Comparison of ENCODE assay signal across 12 cellular contexts in the genomic region with DNA sequence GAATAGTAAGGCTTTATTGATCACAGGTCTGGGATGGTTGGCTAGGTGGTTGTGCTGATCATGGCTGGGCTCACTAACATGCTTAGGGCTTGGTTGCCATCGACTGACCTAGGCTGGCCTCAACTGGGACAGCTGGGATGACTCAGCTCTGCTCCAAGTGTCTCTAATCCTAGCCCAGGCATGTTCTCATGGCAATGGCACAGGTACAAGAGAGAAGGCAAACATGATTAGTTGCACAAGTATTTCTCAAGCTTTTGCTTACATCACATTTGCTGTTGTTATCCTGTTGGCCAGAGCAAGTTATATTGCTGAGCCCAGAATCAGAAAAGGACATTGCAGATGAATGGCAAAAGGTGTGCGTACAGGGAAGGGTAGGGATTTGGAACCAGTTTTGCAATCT.
DNase-seq lines count a peak whose midpoint lies in the region; ATAC-seq, FAIRE-seq and TF ChIP-seq lines count a peak whose summit lies in the region.
"Had no signal": no experiment of that assay in that cellular context is flagged by ENCODE, and none has a peak within 500 bp of the region (broad histone marks: within the 10 kb centered on the region; RNA-seq: fewer than 3 reads in every experiment).

No MANE protein-coding gene starts in this region.

- in situ Hi-C loops in HAP-1 (cut with MboI; ENCODE audit: low sequenced_read_pairs): no loop called here

- H3K36me3 ChIP-seq in esophagus (ENCODE audit: control insufficient read depth in 2 of 2, insufficient read depth in 2 of 2, low read length in 1 of 2) (no peaks in the 10 kb centered on the region), tibial nerve (no peaks in the 10 kb centered on the region), HAP-1 (replicated peaks) (no peaks in the 10 kb centered on the region)

- no peak overlapping the region for H3K4me3 ChIP-seq in LNCaP clone FGC (ENCODE audit: low read depth, low read length)
- no peak overlapping the region for H3K4me3 ChIP-seq in esophagus (ENCODE audit: low read depth in 1 of 2, low read length in 2 of 2)
- H3K4me3 ChIP-seq in tibial nerve: no peak overlapping the region
- H3K4me3 ChIP-seq in HAP-1: no peak overlapping the region

- DNase-seq in AG20443 (ENCODE audit: low spot score): peak; percentile 28
- DNase-seq in LNCaP clone FGC (ENCODE audit: low read depth): peak; percentile 31
- peak; percentile 75 for DNase-seq in myocyte (ENCODE audit: low read depth)
- no peak for DNase-seq in tibial nerve (ENCODE audit: low spot score in 2 of 2)
- DNase-seq in HAP-1 (ENCODE audit: low spot score in 2 of 2): no peak
- DNase-seq in D721Med (ENCODE audit: insufficient read length, low spot score): no peak
- DNase-seq: activated CD4-positive, alpha-beta memory T cell treated with anti-CD3 and anti-CD28 coated beads for 36 hours; KG1; NK-92 treated with Interleukin-12 subunit alpha and Interleukin-12 subunit beta, amount 100 ng/mL, for 24 hours; T-helper 1 cell had no signal

- no peak for TF ChIP-seq CTCF in LNCaP clone FGC (IDR thresholded peaks at IDR 0.05; ENCODE audit: control insufficient read depth, extremely low read depth, insufficient read depth)
- TF ChIP-seq CTCF in tibial nerve (IDR thresholded peaks at IDR 0.05): no peak
- no peak for TF ChIP-seq CTCF in D721Med (IDR thresholded peaks at IDR 0.05; ENCODE audit: insufficient read depth, missing control alignments)

- peak in 1 of 2 donors; percentile 19 for TF ChIP-seq EP300 in tibial nerve (IDR thresholded peaks at IDR 0.05)

- FAIRE-seq in D721Med (lab: Jason Lieb, UNC): no peak

- H3K9me3 ChIP-seq in esophagus (ENCODE audit: control insufficient read depth in 2 of 2, insufficient read depth in 1 of 2, low read depth in 1 of 2, low read length in 1 of 2) (peaks cover 0 to 3% of the 10 kb centered on the region in 2 donors), tibial nerve (no peaks in the 10 kb centered on the region), HAP-1 (no peaks in the 10 kb centered on the region)

- no peak for ATAC-seq in HG03039 (IDR thresholded peaks at IDR 0.05; ENCODE audit: unreplicated experiment)

- 48 to 54% methylated on average over 2 of the region's 2 CpGs for WGBS in esophagus, 2 donors
- 85 to 86% methylated on average over 2 of the region's 2 CpGs for whole genome bisulfite sequencing in tibial nerve, 2 donors

- no peaks in the 10 kb centered on the region for H3K4me1 ChIP-seq in esophagus (ENCODE audit: control insufficient read depth in 2 of 2, insufficient read depth in 2 of 2, low read length in 1 of 2)
- no peaks in the 10 kb centered on the region for H3K4me1 ChIP-seq in tibial nerve
- no peaks in the 10 kb centered on the region for H3K4me1 ChIP-seq in HAP-1

- TF ChIP-seq POLR2A in tibial nerve (IDR thresholded peaks at IDR 0.05): no peak

- H3K27ac ChIP-seq in esophagus (ENCODE audit: low read depth in 2 of 2, low read length in 1 of 2): peak overlapping the region; percentile 73 to 87
- no peak overlapping the region for H3K27ac ChIP-seq in tibial nerve

- no peaks in the 10 kb centered on the region for H3K27me3 ChIP-seq in esophagus (ENCODE audit: control insufficient read depth in 1 of 2, insufficient read depth in 2 of 2, low read length in 2 of 2)
- H3K27me3 ChIP-seq in tibial nerve: no peaks in the 10 kb centered on the region
- no peaks in the 10 kb centered on the region for H3K27me3 ChIP-seq in HAP-1 (ENCODE audit: low read depth)

Comparison
In these comparisons a context has a peak if more than half of its experiments do, and no peak if none do; other contexts are left out.
1. DNase-seq: peak in AG20443 (single experiment), LNCaP clone FGC (single experiment) and myocyte (single experiment); none in tibial nerve (0 of 2), HAP-1 (0 of 2) and D721Med (single experiment).
2. H3K27ac ChIP-seq: peak in esophagus (2 of 2); none in tibial nerve (0 of 4).